25 cellular contexts compared by ENCODE assay signal in genomic region chr18:63888473-63889190, GRCh38. TPM values are rescaled to one million over a fixed set of nuclear protein-coding genes. Genes with fewer than 3 reads are reported as not detected.
DNase-seq lines count a peak whose midpoint lies in the region; ATAC-seq and TF ChIP-seq lines count a peak whose summit lies in the region.
"Had no signal": no experiment of that assay in that cellular context is flagged by ENCODE, and none has a peak within 500 bp of the region (broad histone marks: within the 10 kb centered on the region; RNA-seq: fewer than 3 reads in every experiment).

No MANE protein-coding gene starts in this region.

- H3K27me3 ChIP-seq in mammary epithelial cell (ENCODE audit: insufficient read depth, low read length) (no peaks in the 10 kb centered on the region), BE2C (no peaks in the 10 kb centered on the region)
- H3K27me3 ChIP-seq: gastrocnemius medialis, pancreas, testis had no signal

- CTCF ChIA-PET in mammary epithelial cell (lab: Charles Lee; ENCODE audit: low non-redundant PET) = interaction anchor here (0.5 kb wide), 1 partner anchor 17 kb away, joined by 6 read pairs; no protein-coding TSS in a partner anchor

- H2AFZ ChIP-seq in mammary epithelial cell (ENCODE audit: low read depth, low read length) = no peak overlapping the region

- H3K4me1 ChIP-seq in mammary epithelial cell (ENCODE audit: insufficient read depth, low read length) (peaks cover 16% of the 10 kb centered on the region), BE2C (no peaks in the 10 kb centered on the region)
- H3K4me1 ChIP-seq: gastrocnemius medialis, HAP-1, testis had no signal

- DNase-seq in AG20443 (ENCODE audit: low spot score) (peak; percentile 63), HCEC 1CT (peak; percentile 7), mammary epithelial cell (peak; percentile 55), foreskin melanocyte (peak; percentile 10), putamen (ENCODE audit: low spot score) (no peak), BE2C (no peak)
- DNase-seq in effector CD4-positive, alpha-beta T cell = no peak
- DNase-seq: ACHN; activated CD4-positive, alpha-beta T cell treated with anti-CD3 and anti-CD28 coated beads, Interleukin-2, amount 50 U/mL, for 1 hour; CD4-positive, CD25-positive, alpha-beta regulatory T cell; endodermal cell; gastrocnemius medialis; kidney; naive thymus-derived CD8-positive, alpha-beta T cell; NCI-H146; NCI-H774; pancreas; SHP77 treated with DMSO at 0.1 percent for 48 hours; T-helper 1 cell; testis had no signal

- ATAC-seq in HG03108 (IDR thresholded peaks at IDR 0.05; ENCODE audit: unreplicated experiment) = no peak
- ATAC-seq: gastrocnemius medialis; naive thymus-derived CD8-positive, alpha-beta T cell had no signal

- TF ChIP-seq CTCF in mammary epithelial cell (conservative IDR thresholded peaks at IDR 0.05 in 1 of 2, IDR thresholded peaks at IDR 0.05 in 1 of 2; ENCODE audit: extremely low read depth in 1 of 2, insufficient read depth in 1 of 2, low read depth in 1 of 2, low read length in 2 of 2) (no peak), BE2C (IDR thresholded peaks at IDR 0.05; ENCODE audit: low read depth, low read length) (no peak)

- H3K4me2 ChIP-seq in mammary epithelial cell (ENCODE audit: insufficient read depth, low read depth, low read length) = peak overlapping the region; percentile 10

- no peaks in the 10 kb centered on the region for H3K36me3 ChIP-seq in mammary epithelial cell (ENCODE audit: insufficient read depth, low read length)
- no peaks in the 10 kb centered on the region for H3K36me3 ChIP-seq in BE2C
- H3K36me3 ChIP-seq: gastrocnemius medialis, HAP-1, pancreas had no signal

- intact Hi-C loops in mammary epithelial cell (cut with micrococcal nuclease) = loop anchor here (10.0 kb wide), 1 partner anchor 86 kb away; the partner anchor contains the start of gene SERPINB8

- no TSS peak for BruUV-seq in mammary epithelial cell (replicated peaks; lab: Mats Ljungman, UMichigan)

- dilution Hi-C loops in mammary epithelial cell (cut with HindIII; ENCODE audit: low sequenced_read_pairs) = no loop called here

- H4K20me1 ChIP-seq in mammary epithelial cell (ENCODE audit: insufficient read depth, low read length) = no peaks in the 10 kb centered on the region

- H3K27ac ChIP-seq in mammary epithelial cell (ENCODE audit: insufficient read depth, low read depth, low read length) = peak overlapping the region; percentile 26
- H3K27ac ChIP-seq: gastrocnemius medialis, pancreas, testis had no signal

- in situ Hi-C loops in mammary epithelial cell (cut with MboI; ENCODE audit: low sequenced_read_pairs in 2 of 2) = no loop called here

- no peak overlapping the region for H3K9ac ChIP-seq in mammary epithelial cell (ENCODE audit: insufficient read depth, low read length)

- H3K9me3 ChIP-seq in mammary epithelial cell (replicated peaks; ENCODE audit: insufficient read depth, low read length) = no peaks in the 10 kb centered on the region
- H3K9me3 ChIP-seq in BE2C = no peaks in the 10 kb centered on the region
- H3K9me3 ChIP-seq: gastrocnemius medialis, HAP-1, pancreas, testis had no signal

- WGBS in mammary epithelial cell (ENCODE audit: low coverage, missing lambda C conversion rate) = 0% methylated on average over 1 of the region's 1 CpG

- H3K79me2 ChIP-seq in mammary epithelial cell (ENCODE audit: insufficient read depth, low read length) = no peaks in the 10 kb centered on the region

- H3K4me3 ChIP-seq in mammary epithelial cell (replicated peaks in 1 of 3; ENCODE audit: insufficient read depth in 1 of 3, low read depth in 2 of 3, low read length in 3 of 3) = no peak overlapping the region
- no peak overlapping the region for H3K4me3 ChIP-seq in BE2C (ENCODE audit: low read depth, low read length)
- H3K4me3 ChIP-seq: gastrocnemius medialis, HAP-1, pancreas, testis had no signal

RNA-seq across cellular contexts. Expression of gene SERPINB2, which starts 1.1 kb away (rescaled TPM):
- 10 to 100 TPM in 1 of 2 donors, under 1 TPM in 1; 0.67 to 60.3 TPM for total RNA-seq in mammary epithelial cell
- polyA plus RNA-seq in mammary epithelial cell = 30.6 TPM
- 22.2 TPM for polyA minus RNA-seq in mammary epithelial cell
- not detected for polyA plus RNA-seq in BE2C (2012; ENCODE audit: insufficient read depth, insufficient read length, low read depth)
- total RNA-seq: activated T-helper 2 cell treated with anti-CD3 and anti-CD28 coated beads, Interferon-gamma antibody, Interleukin-2, Interleukin-4, amounts not matched to agents 10 μg/mL and 5 μg/mL and 100 μg/mL, durations not matched to agents 14 hours and 24 hours and 36 hours; CD4-positive, CD25-positive, alpha-beta regulatory T cell; endodermal cell; gastrocnemius medialis; kidney; testis had no signal
- polyA plus RNA-seq: CD4-positive, CD25-positive, alpha-beta regulatory T cell had no signal

RNA-seq across cellular contexts. Expression of gene SERPINB10, which starts 19.1 kb away (rescaled TPM):
- not detected for total RNA-seq in mammary epithelial cell
- polyA plus RNA-seq in mammary epithelial cell = 0.07 TPM
- polyA minus RNA-seq in mammary epithelial cell = not detected
- polyA plus RNA-seq in BE2C (2012; ENCODE audit: insufficient read depth, insufficient read length, low read depth) = not detected
- total RNA-seq: activated T-helper 2 cell treated with anti-CD3 and anti-CD28 coated beads, Interferon-gamma antibody, Interleukin-2, Interleukin-4, amounts not matched to agents 10 μg/mL and 5 μg/mL and 100 μg/mL, durations not matched to agents 14 hours and 24 hours and 36 hours; CD4-positive, CD25-positive, alpha-beta regulatory T cell; endodermal cell; gastrocnemius medialis; kidney; LHCN-M2; lung microvascular endothelial cell; naive thymus-derived CD8-positive, alpha-beta T cell; pancreas; testis had no signal
- polyA plus RNA-seq: CD4-positive, CD25-positive, alpha-beta regulatory T cell; naive thymus-derived CD8-positive, alpha-beta T cell; pancreas had no signal

Comparison
In these comparisons a context has a peak if more than half of its experiments do, and no peak if none do; other contexts are left out.
1. DNase-seq: peak in AG20443 (single experiment), HCEC 1CT (single experiment), mammary epithelial cell (single experiment) and foreskin melanocyte (single experiment); none in putamen (single experiment), effector CD4-positive, alpha-beta T cell (single experiment) and BE2C (single experiment).